ENCODE assay signal across 12 cellular contexts in the genomic region with DNA sequence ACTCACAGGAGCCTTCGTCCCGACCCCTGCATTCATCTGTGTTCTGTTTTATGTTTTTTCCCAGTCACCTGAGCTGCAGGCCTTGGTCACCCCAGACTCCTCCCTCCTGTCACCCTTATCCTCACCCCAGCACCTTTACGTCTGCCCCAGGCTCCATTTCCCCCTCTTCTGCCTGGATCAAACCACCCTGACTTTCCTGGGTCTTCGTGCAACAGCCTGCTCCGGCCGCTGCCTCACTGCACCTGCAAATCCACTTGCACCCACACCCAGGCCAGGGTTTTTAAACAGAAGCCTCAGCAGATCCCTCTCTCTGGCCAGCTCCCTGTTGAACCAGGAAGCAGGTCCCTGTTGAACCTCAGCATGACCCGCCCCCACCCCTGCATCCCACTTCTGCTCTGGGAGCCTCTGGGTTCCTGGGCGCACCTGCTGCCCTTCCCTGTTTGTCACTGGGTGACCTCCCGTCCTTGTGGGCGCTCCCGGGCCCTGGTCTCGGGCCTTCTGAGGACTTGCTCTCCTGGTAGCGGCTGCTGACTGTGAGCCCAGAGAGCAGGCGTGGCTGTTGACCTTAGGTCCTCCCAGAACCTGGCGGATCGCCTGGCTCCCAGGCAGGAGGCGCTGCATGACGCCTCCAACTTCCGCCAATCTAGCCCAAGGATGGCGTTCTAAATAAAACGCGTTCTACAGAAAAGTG. TPM values are rescaled to one million over a fixed set of nuclear protein-coding genes. Genes with fewer than 3 reads are reported as not detected.
DNase-seq lines count a peak whose midpoint lies in the region; ATAC-seq and TF ChIP-seq lines count a peak whose summit lies in the region.
"Had no signal": no experiment of that assay in that cellular context is flagged by ENCODE, and none has a peak within 500 bp of the region (broad histone marks: within the 10 kb centered on the region; RNA-seq: fewer than 3 reads in every experiment).

No MANE protein-coding gene starts in this region.

- H2BK12ac ChIP-seq in neuronal stem cell (ENCODE audit: low read length) = no peak overlapping the region

- no peak overlapping the region for H2BK5ac ChIP-seq in neuronal stem cell (ENCODE audit: low read length)

- no peak for ATAC-seq in HG03457 (IDR thresholded peaks at IDR 0.05; ENCODE audit: unreplicated experiment)
- no peak for ATAC-seq in GM18502 (IDR thresholded peaks at IDR 0.05; ENCODE audit: poor library complexity, unreplicated experiment)

- no peak overlapping the region for H3K4ac ChIP-seq in neuronal stem cell (ENCODE audit: low read length)

- no peak overlapping the region for H3K18ac ChIP-seq in neuronal stem cell (ENCODE audit: low read length)

- H3K23ac ChIP-seq in neuronal stem cell (ENCODE audit: low read depth, low read length, poor library complexity) = peak overlapping the region; percentile 81

- no peak overlapping the region for H2AFZ ChIP-seq in neuronal stem cell (ENCODE audit: low read length)

- no peak overlapping the region for H3K4me2 ChIP-seq in neuronal stem cell (ENCODE audit: insufficient read depth, low read length, poor library complexity, severe bottlenecking)

- no peak overlapping the region for H4K8ac ChIP-seq in neuronal stem cell (ENCODE audit: low read depth, low read length)

- no peak overlapping the region for H4K91ac ChIP-seq in neuronal stem cell (ENCODE audit: low read depth, low read length, poor library complexity)

- no peak for TF ChIP-seq POLR2A in erythroblast (IDR thresholded peaks at IDR 0.05; ENCODE audit: low read length)

- peak overlapping the region; percentile 41 for H2BK120ac ChIP-seq in neuronal stem cell (ENCODE audit: low read depth, low read length)

- no peak overlapping the region for H3K9ac ChIP-seq in neuronal stem cell (ENCODE audit: low read depth, low read length, poor library complexity)

- peaks cover 0 to 3% of the 10 kb centered on the region in 2 donors for H3K4me1 ChIP-seq in neuronal stem cell (ENCODE audit: control insufficient read depth in 2 of 2, insufficient read depth in 1 of 2, low read depth in 1 of 2, low read length in 2 of 2)

- H3K27ac ChIP-seq in neuronal stem cell (replicated peaks; ENCODE audit: low read length) = no peak overlapping the region
- H3K27ac ChIP-seq: thoracic aorta had no signal

- peak; percentile 94 for DNase-seq in DMS53 (lab: John Stamatoyannopoulos, UW)
- DNase-seq in NCI-H460 (ENCODE audit: extremely low read depth, low read depth) = peak; percentile 19
- DNase-seq in erythroblast (lab: John Stamatoyannopoulos, UW) = peak; percentile 16 to 19
- no peak for DNase-seq in neuronal stem cell (ENCODE audit: low spot score)
- DNase-seq in HCEC 1CT = no peak
- no peak for DNase-seq in kidney tubule cell (ENCODE audit: low spot score)
- DNase-seq: hippocampal formation had no signal

- H3K79me1 ChIP-seq in neuronal stem cell (ENCODE audit: low read depth, low read length) = no peaks in the 10 kb centered on the region

- H3K4me3 ChIP-seq in neuronal stem cell (ENCODE audit: low read length in 2 of 2) = no peak overlapping the region
- H3K4me3 ChIP-seq: thoracic aorta had no signal

- no peaks in the 10 kb centered on the region for H3K9me3 ChIP-seq in neuronal stem cell (replicated peaks in 1 of 2; ENCODE audit: control insufficient read depth in 2 of 2, insufficient read depth in 1 of 2, low read depth in 1 of 2, low read length in 2 of 2)
- H3K9me3 ChIP-seq: thoracic aorta had no signal

- no peak overlapping the region for H3K14ac ChIP-seq in neuronal stem cell (ENCODE audit: low read length)

- no CpG with 5 or more reads among the region's 22 CpGs for WGBS in neuronal stem cell (ENCODE audit: extremely low coverage in 2 of 2, insufficient read length in 2 of 2, insufficient replicate concordance in 1 of 2), 2 donors

- H3K36me3 ChIP-seq in neuronal stem cell (replicated peaks in 1 of 2; ENCODE audit: control insufficient read depth in 2 of 2, insufficient read depth in 2 of 2, low read length in 2 of 2) = peaks cover 0 to 4% of the 10 kb centered on the region in 2 donors
- H3K36me3 ChIP-seq: thoracic aorta had no signal

- H2BK15ac ChIP-seq in neuronal stem cell (ENCODE audit: low read length) = peak overlapping the region; percentile 30

- H3K27me3 ChIP-seq in neuronal stem cell (ENCODE audit: control insufficient read depth in 3 of 3, insufficient read depth in 3 of 3, low read depth in 1 of 3, low read length in 3 of 3) = peaks cover 0 to 2% (median 0%) of the 10 kb centered on the region in 3 experiments

- peak overlapping the region; percentile 79 for H2AK5ac ChIP-seq in neuronal stem cell (ENCODE audit: low read depth, low read length)

RNA-seq across cellular contexts. Expression of a gene that starts 12.8 kb away (rescaled TPM):
- total RNA-seq in NCI-H460 (2014; rRNA removed; shearing (Covaris generic)) = 0.06 and 0.15 TPM in 2 replicates
- polyA plus RNA-seq in NCI-H460 (2014; cell fraction: nucleus; rRNA removed) = 0.42 TPM in 1 of 2 replicates, not detected in the other
- 1.2 TPM for polyA plus RNA-seq in neuronal stem cell (2013, experiment 1 of 2)
- polyA plus RNA-seq in neuronal stem cell (2013, experiment 2 of 2) = 1.2 TPM

RNA-seq across cellular contexts. Expression of a gene that starts 14.5 kb away (rescaled TPM):
- total RNA-seq in NCI-H460 (2014; rRNA removed; shearing (Covaris generic)) = 14.0 and 14.5 TPM in 2 replicates
- polyA plus RNA-seq in NCI-H460 (2014; cell fraction: nucleus; rRNA removed) = 55.5 and 58.6 TPM in 2 replicates
- 16.8 TPM for polyA plus RNA-seq in neuronal stem cell (2013, experiment 1 of 2)
- polyA plus RNA-seq in neuronal stem cell (2013, experiment 2 of 2) = 15.2 TPM

RNA-seq across cellular contexts. Expression of a gene that starts 30.8 kb away (rescaled TPM):
- 16.1 and 21.0 TPM in 2 replicates for total RNA-seq in NCI-H460 (2014; rRNA removed; shearing (Covaris generic))
- 59.6 and 63.0 TPM in 2 replicates for polyA plus RNA-seq in NCI-H460 (2014; cell fraction: nucleus; rRNA removed)
- polyA plus RNA-seq in neuronal stem cell (2013, experiment 1 of 2) = 39.2 TPM
- 37.2 TPM for polyA plus RNA-seq in neuronal stem cell (2013, experiment 2 of 2)

RNA-seq across cellular contexts. Expression of a gene that starts 35.2 kb away (rescaled TPM):
- 9.6 and 9.8 TPM in 2 replicates for total RNA-seq in NCI-H460 (2014; rRNA removed; shearing (Covaris generic))
- polyA plus RNA-seq in NCI-H460 (2014; cell fraction: nucleus; rRNA removed) = 17.2 and 25.9 TPM in 2 replicates
- 25.7 TPM for polyA plus RNA-seq in neuronal stem cell (2013, experiment 1 of 2)
- 25.4 TPM for polyA plus RNA-seq in neuronal stem cell (2013, experiment 2 of 2)

RNA-seq across cellular contexts. Expression of a gene that starts 50.7 kb away (rescaled TPM):
- 0.50 TPM in 1 of 2 replicates, not detected in the other for total RNA-seq in NCI-H460 (2014; rRNA removed; shearing (Covaris generic))
- polyA plus RNA-seq in NCI-H460 (2014; cell fraction: nucleus; rRNA removed) = not detected in 2 replicates
- polyA plus RNA-seq in neuronal stem cell (2013, experiment 1 of 2) = 1.7 TPM
- 1.6 TPM for polyA plus RNA-seq in neuronal stem cell (2013, experiment 2 of 2)
- total RNA-seq: LHCN-M2, thoracic aorta had no signal
- polyA plus RNA-seq: neural cell had no signal

Comparison
In these comparisons a context has a peak if more than half of its experiments do, and no peak if none do; other contexts are left out.
1. DNase-seq: peak in DMS53 (single experiment), NCI-H460 (single experiment) and erythroblast (2 of 2); none in neuronal stem cell (single experiment), HCEC 1CT (single experiment) and kidney tubule cell (single experiment).